Comparison of ENCODE assay signal across 8 cellular contexts in genomic region chr4:113673450-113673849, GRCh38.
DNase-seq lines count a peak whose midpoint lies in the region; ATAC-seq and TF ChIP-seq lines count a peak whose summit lies in the region.

No MANE protein-coding gene starts in this region.

- H2AFZ ChIP-seq in mesenchymal stem cell (ENCODE audit: low read depth, low read length) = no peak overlapping the region

- no peak overlapping the region for H3K23ac ChIP-seq in mesenchymal stem cell (ENCODE audit: low read length in 2 of 2)

- no peaks in the 10 kb centered on the region for H3K9me3 ChIP-seq in mesenchymal stem cell (ENCODE audit: control insufficient read depth, low read length)

- H2AK5ac ChIP-seq in mesenchymal stem cell (ENCODE audit: low read length, severe bottlenecking) = peak overlapping the region; percentile 73

- no peak for TF ChIP-seq CTCF in GM12865 (IDR thresholded peaks at IDR 0.05; ENCODE audit: insufficient read depth, low read depth, low read length, missing control alignments)

- no peak overlapping the region for H2BK12ac ChIP-seq in mesenchymal stem cell (ENCODE audit: low read length in 2 of 2)

- DNase-seq in GM12865 (ENCODE audit: low read depth) (peak; percentile 37), activated T-cell treated with anti-CD3 and anti-CD28 coated beads for 24 hours (ENCODE audit: low read depth) (peak; percentile 33), mesenchymal stem cell (peak; percentile 29), HuH-7.5 (ENCODE audit: low spot score) (no peak), ureter (ENCODE audit: low spot score) (no peak), HCEC 1CT (no peak)

- no peak overlapping the region for H2BK15ac ChIP-seq in mesenchymal stem cell (ENCODE audit: low read depth, poor library complexity, severe bottlenecking)

- H2BK5ac ChIP-seq in mesenchymal stem cell (ENCODE audit: low read depth, low read length, poor library complexity, severe bottlenecking) = no peak overlapping the region

- no peak overlapping the region for H3K9ac ChIP-seq in mesenchymal stem cell (ENCODE audit: low read length)

- H3K4me1 ChIP-seq in mesenchymal stem cell (ENCODE audit: control insufficient read depth, insufficient read depth, low read depth, low read length) = peaks cover 5% of the 10 kb centered on the region

- peaks cover 29% of the 10 kb centered on the region for H3K79me1 ChIP-seq in mesenchymal stem cell (replicated peaks; ENCODE audit: low read length, poor library complexity, severe bottlenecking)

- H3K4me3 ChIP-seq in GM12865 (ENCODE audit: low read depth, low read length) (no peak overlapping the region), mesenchymal stem cell (ENCODE audit: insufficient read depth in 1 of 2, low read depth in 1 of 2, low read length in 2 of 2) (no peak overlapping the region)

- H3K4ac ChIP-seq in mesenchymal stem cell (ENCODE audit: low read depth in 1 of 2, low read length in 2 of 2) = no peak overlapping the region

- H3K14ac ChIP-seq in mesenchymal stem cell (ENCODE audit: low read length in 2 of 2) = no peak overlapping the region

- H4K8ac ChIP-seq in mesenchymal stem cell (ENCODE audit: low read length) = no peak overlapping the region

- no peak overlapping the region for H4K91ac ChIP-seq in mesenchymal stem cell (ENCODE audit: low read length)

- H3K36me3 ChIP-seq in mesenchymal stem cell (ENCODE audit: control insufficient read depth in 1 of 2, insufficient read depth in 2 of 2, low read depth in 1 of 2, low read length in 2 of 2) = peaks cover 0 to 78% of the 10 kb centered on the region in 2 experiments

- H3K18ac ChIP-seq in mesenchymal stem cell (ENCODE audit: low read depth in 1 of 2, low read length in 2 of 2) = peak overlapping the region in 1 of 2 experiments; percentile 33

- peak overlapping the region; percentile 43 for H3K27ac ChIP-seq in mesenchymal stem cell (ENCODE audit: low read length, poor library complexity, severe bottlenecking)

- peak; percentile 91 for ATAC-seq in GM21367 (IDR thresholded peaks at IDR 0.05; ENCODE audit: unreplicated experiment)
- ATAC-seq in HG03520 (IDR thresholded peaks at IDR 0.05; ENCODE audit: unreplicated experiment) = peak; percentile 94

- no peak overlapping the region for H2BK120ac ChIP-seq in mesenchymal stem cell (ENCODE audit: low read depth, low read length)

- WGBS in mesenchymal stem cell = 100% methylated on average over 2 of the region's 2 CpGs

- H3K27me3 ChIP-seq in mesenchymal stem cell (ENCODE audit: control insufficient read depth in 1 of 2, insufficient read depth in 1 of 2, low read length in 2 of 2) = no peaks in the 10 kb centered on the region

- H3K4me2 ChIP-seq in mesenchymal stem cell (ENCODE audit: low read length, poor library complexity, severe bottlenecking) = no peak overlapping the region

Comparison
In these comparisons a context has a peak if more than half of its experiments do, and no peak if none do; other contexts are left out.
1. DNase-seq: peak in GM12865 (single experiment), activated T-cell treated with anti-CD3 and anti-CD28 coated beads for 24 hours (single experiment) and mesenchymal stem cell (single experiment); none in HuH-7.5 (single experiment), ureter (single experiment) and HCEC 1CT (single experiment).